Comparison of ENCODE assay signal across 1 cellular context in the genomic region with DNA sequence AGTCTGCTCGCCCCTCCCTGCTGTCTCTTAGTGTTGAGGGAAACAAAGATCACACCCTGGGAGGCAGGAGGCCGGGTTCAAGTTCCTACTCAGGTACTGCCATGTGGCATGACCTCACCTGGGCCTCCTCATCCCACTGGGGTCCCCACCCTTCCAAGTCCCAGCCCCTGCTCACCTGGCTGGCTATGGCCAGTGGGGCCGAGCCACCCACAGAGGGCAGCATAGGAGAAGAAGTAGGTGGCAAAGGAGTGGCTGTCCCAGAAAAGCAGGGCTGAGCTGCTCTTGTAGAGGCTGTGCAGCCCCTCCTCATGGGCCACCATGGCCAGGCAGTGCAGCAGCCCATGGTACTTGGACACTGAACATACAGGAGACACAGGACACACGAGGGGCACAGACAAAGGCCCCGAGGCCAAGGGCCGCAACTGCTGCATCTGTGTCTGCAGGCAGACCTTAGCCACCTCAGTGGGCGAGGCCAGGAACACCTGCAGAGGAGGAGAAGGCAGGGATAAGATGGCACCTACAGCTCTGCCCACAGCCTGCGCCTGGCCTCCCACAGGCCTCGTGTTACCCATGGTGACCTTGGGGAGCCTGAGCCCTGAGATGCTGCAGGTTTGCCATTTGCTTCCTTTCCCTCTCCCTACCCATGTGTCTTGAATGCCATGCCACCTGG.
TF ChIP-seq lines count a peak whose summit lies in the region.

No MANE protein-coding gene starts in this region.

TF ChIP-seq in GM23338, 12 proteins besides CTCF, POLR2A, EP300 and RAD21 (continued from another document):
- TF ChIP-seq, protein P1, sequence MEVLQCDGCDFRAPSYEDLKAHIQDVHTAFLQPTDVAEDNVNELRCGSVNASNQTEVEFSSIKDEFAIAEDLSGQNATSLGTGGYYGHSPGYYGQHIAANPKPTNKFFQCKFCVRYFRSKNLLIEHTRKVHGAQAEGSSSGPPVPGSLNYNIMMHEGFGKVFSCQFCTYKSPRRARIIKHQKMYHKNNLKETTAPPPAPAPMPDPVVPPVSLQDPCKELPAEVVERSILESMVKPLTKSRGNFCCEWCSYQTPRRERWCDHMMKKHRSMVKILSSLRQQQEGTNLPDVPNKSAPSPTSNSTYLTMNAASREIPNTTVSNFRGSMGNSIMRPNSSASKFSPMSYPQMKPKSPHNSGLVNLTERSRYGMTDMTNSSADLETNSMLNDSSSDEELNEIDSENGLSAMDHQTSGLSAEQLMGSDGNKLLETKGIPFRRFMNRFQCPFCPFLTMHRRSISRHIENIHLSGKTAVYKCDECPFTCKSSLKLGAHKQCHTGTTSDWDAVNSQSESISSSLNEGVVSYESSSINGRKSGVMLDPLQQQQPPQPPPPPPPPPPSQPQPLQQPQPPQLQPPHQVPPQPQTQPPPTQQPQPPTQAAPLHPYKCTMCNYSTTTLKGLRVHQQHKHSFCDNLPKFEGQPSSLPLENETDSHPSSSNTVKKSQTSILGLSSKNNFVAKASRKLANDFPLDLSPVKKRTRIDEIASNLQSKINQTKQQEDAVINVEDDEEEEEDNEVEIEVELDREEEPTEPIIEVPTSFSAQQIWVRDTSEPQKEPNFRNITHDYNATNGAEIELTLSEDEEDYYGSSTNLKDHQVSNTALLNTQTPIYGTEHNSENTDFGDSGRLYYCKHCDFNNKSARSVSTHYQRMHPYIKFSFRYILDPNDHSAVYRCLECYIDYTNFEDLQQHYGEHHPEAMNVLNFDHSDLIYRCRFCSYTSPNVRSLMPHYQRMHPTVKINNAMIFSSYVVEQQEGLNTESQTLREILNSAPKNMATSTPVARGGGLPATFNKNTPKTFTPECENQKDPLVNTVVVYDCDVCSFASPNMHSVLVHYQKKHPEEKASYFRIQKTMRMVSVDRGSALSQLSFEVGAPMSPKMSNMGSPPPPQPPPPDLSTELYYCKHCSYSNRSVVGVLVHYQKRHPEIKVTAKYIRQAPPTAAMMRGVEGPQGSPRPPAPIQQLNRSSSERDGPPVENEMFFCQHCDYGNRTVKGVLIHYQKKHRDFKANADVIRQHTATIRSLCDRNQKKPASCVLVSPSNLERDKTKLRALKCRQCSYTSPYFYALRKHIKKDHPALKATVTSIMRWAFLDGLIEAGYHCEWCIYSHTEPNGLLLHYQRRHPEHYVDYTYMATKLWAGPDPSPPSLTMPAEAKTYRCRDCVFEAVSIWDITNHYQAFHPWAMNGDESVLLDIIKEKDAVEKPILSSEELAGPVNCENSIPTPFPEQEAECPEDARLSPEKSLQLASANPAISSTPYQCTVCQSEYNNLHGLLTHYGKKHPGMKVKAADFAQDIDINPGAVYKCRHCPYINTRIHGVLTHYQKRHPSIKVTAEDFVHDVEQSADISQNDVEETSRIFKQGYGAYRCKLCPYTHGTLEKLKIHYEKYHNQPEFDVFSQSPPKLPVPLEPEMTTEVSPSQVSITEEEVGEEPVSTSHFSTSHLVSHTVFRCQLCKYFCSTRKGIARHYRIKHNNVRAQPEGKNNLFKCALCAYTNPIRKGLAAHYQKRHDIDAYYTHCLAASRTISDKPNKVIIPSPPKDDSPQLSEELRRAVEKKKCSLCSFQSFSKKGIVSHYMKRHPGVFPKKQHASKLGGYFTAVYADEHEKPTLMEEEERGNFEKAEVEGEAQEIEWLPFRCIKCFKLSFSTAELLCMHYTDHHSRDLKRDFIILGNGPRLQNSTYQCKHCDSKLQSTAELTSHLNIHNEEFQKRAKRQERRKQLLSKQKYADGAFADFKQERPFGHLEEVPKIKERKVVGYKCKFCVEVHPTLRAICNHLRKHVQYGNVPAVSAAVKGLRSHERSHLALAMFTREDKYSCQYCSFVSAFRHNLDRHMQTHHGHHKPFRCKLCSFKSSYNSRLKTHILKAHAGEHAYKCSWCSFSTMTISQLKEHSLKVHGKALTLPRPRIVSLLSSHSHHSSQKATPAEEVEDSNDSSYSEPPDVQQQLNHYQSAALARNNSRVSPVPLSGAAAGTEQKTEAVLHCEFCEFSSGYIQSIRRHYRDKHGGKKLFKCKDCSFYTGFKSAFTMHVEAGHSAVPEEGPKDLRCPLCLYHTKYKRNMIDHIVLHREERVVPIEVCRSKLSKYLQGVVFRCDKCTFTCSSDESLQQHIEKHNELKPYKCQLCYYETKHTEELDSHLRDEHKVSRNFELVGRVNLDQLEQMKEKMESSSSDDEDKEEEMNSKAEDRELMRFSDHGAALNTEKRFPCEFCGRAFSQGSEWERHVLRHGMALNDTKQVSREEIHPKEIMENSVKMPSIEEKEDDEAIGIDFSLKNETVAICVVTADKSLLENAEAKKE (CRISPR knock-in tag; IDR thresholded peaks at IDR 0.05): no peak
- TF ChIP-seq ZNF331 (CRISPR knock-in tag; IDR thresholded peaks at IDR 0.05; ENCODE audit: low read depth) (no peak), JUNB (IDR thresholded peaks at IDR 0.05; ENCODE audit: unreplicated experiment) (no peak), EZH2 (IDR thresholded peaks at IDR 0.05; ENCODE audit: low read depth, unreplicated experiment) (no peak), POLR2AphosphoS5 (IDR thresholded peaks at IDR 0.05; ENCODE audit: low read depth) (no peak), EZH2phosphoT487 (IDR thresholded peaks at IDR 0.05; ENCODE audit: unreplicated experiment) (no peak), ZNF114 (CRISPR knock-in tag; IDR thresholded peaks at IDR 0.05) (no peak)
- TF ChIP-seq, protein P2, sequence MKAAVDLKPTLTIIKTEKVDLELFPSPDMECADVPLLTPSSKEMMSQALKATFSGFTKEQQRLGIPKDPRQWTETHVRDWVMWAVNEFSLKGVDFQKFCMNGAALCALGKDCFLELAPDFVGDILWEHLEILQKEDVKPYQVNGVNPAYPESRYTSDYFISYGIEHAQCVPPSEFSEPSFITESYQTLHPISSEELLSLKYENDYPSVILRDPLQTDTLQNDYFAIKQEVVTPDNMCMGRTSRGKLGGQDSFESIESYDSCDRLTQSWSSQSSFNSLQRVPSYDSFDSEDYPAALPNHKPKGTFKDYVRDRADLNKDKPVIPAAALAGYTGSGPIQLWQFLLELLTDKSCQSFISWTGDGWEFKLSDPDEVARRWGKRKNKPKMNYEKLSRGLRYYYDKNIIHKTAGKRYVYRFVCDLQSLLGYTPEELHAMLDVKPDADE (IDR thresholded peaks at IDR 0.05): no peak
